ENCODE assay signal across 19 cellular contexts in genomic region chr7:45656431-45656830, GRCh38.
DNase-seq lines count a peak whose midpoint lies in the region; ATAC-seq, FAIRE-seq and TF ChIP-seq lines count a peak whose summit lies in the region.
"Had no signal": no experiment of that assay in that cellular context is flagged by ENCODE, and none has a peak within 500 bp of the region (broad histone marks: within the 10 kb centered on the region; RNA-seq: fewer than 3 reads in every experiment).

No MANE protein-coding gene starts in this region.

- WGBS in lung, 2 donors: 92 to 94% methylated on average over 2 of the region's 2 CpGs

- no peaks in the 10 kb centered on the region for H3K9me3 ChIP-seq in lung (ENCODE audit: control insufficient read depth in 2 of 2, insufficient read depth in 1 of 2, low read length in 1 of 2)
- H3K9me3 ChIP-seq: HAP-1 had no signal

- no peaks in the 10 kb centered on the region for H3K27me3 Mint-ChIP-seq in activated CD4-positive, alpha-beta T cell treated with anti-CD3 and anti-CD28 coated beads, Interleukin-2, amount 10 ng/mL, durations not matched to agents 24 days and 14 days
- no peaks in the 10 kb centered on the region for H3K27me3 Mint-ChIP-seq in type B pancreatic cell
- H3K27me3 Mint-ChIP-seq in natural killer cell treated with Interleukin-12 subunit alpha and Interleukin-12 subunit beta and Interleukin-15 and Interleukin-18, amount 100 ng/mL, for 72 hours: no peaks in the 10 kb centered on the region
- H3K27me3 Mint-ChIP-seq: B cell; CD4-positive, alpha-beta T cell had no signal

- no peak overlapping the region for H3K27ac Mint-ChIP-seq in activated CD4-positive, alpha-beta T cell treated with anti-CD3 and anti-CD28 coated beads, Interleukin-2, amount 10 ng/mL, durations not matched to agents 24 days and 14 days
- H3K27ac Mint-ChIP-seq in type B pancreatic cell: no peak overlapping the region
- no peak overlapping the region for H3K27ac Mint-ChIP-seq in natural killer cell treated with Interleukin-12 subunit alpha and Interleukin-12 subunit beta and Interleukin-15 and Interleukin-18, amount 100 ng/mL, for 72 hours
- H3K27ac Mint-ChIP-seq: B cell; CD4-positive, alpha-beta T cell had no signal

- TF ChIP-seq CTCF in lung (IDR thresholded peaks at IDR 0.05; ENCODE audit: control extremely low read depth, extremely low read depth): no peak
- TF ChIP-seq CTCF in type B pancreatic cell (conservative IDR thresholded peaks at IDR 0.05): no peak

- no peak for TF ChIP-seq POLR2A in GM12891 (IDR thresholded peaks at IDR 0.05; ENCODE audit: low read depth, low read length)

- no peaks in the 10 kb centered on the region for H3K27me3 ChIP-seq in H7 (ENCODE audit: control insufficient read depth, insufficient read depth, low read length)
- H3K27me3 ChIP-seq in lung (ENCODE audit: control insufficient read depth, insufficient read depth): no peaks in the 10 kb centered on the region

- H3K4me3 ChIP-seq in H7 (ENCODE audit: insufficient read depth, low read depth, low read length) (no peak overlapping the region), lung (no peak overlapping the region)
- H3K4me3 ChIP-seq: HAP-1 had no signal

- intact Hi-C loops in activated CD4-positive, alpha-beta T cell treated with anti-CD3 and anti-CD28 coated beads, Interleukin-2, amount 10 ng/mL, durations not matched to agents 24 days and 14 days (cut with micrococcal nuclease): no loop called here

- H3K4me1 Mint-ChIP-seq in activated CD4-positive, alpha-beta T cell treated with anti-CD3 and anti-CD28 coated beads, Interleukin-2, amount 10 ng/mL, durations not matched to agents 24 days and 14 days: no peaks in the 10 kb centered on the region
- no peaks in the 10 kb centered on the region for H3K4me1 Mint-ChIP-seq in type B pancreatic cell (ENCODE audit: unreplicated experiment)
- no peaks in the 10 kb centered on the region for H3K4me1 Mint-ChIP-seq in natural killer cell treated with Interleukin-12 subunit alpha and Interleukin-12 subunit beta and Interleukin-15 and Interleukin-18, amount 100 ng/mL, for 72 hours (ENCODE audit: low read depth in 2 of 2)
- H3K4me1 Mint-ChIP-seq: B cell had no signal

- no peak for ATAC-seq in lung (ENCODE audit: insufficient read depth, low FRiP score)
- ATAC-seq in natural killer cell treated with Interleukin-12 subunit alpha and Interleukin-12 subunit beta and Interleukin-15 and Interleukin-18, amount 100 ng/mL, for 72 hours: no peak
- no peak for ATAC-seq in GM19324 (IDR thresholded peaks at IDR 0.05; ENCODE audit: low FRiP score, unreplicated experiment)
- ATAC-seq: HepG2 had no signal

- no peak overlapping the region for H3K4me3 Mint-ChIP-seq in activated CD4-positive, alpha-beta T cell treated with anti-CD3 and anti-CD28 coated beads, Interleukin-2, amount 10 ng/mL, durations not matched to agents 24 days and 14 days
- H3K4me3 Mint-ChIP-seq in type B pancreatic cell: no peak overlapping the region
- no peak overlapping the region for H3K4me3 Mint-ChIP-seq in natural killer cell treated with Interleukin-12 subunit alpha and Interleukin-12 subunit beta and Interleukin-15 and Interleukin-18, amount 100 ng/mL, for 72 hours
- H3K4me3 Mint-ChIP-seq: B cell; CD4-positive, alpha-beta T cell had no signal

- FAIRE-seq in GM12891 (lab: Jason Lieb, UNC): no peak
- FAIRE-seq: GM12892, HepG2, HTR-8/SVneo had no signal

- peak; percentile 48 for DNase-seq in activated CD4-positive, alpha-beta T cell treated with anti-CD3 and anti-CD28 coated beads, Interleukin-2, amount 10 ng/mL, durations not matched to agents 24 days and 14 days
- no peak for DNase-seq in activated CD4-positive, alpha-beta T cell treated with anti-CD3 and anti-CD28 coated beads, Interleukin-2, amount 50 U/mL, for 48 hours
- DNase-seq in H7 (peak; percentile 6), lung (ENCODE audit: low spot score) (peak; percentile 22), type B pancreatic cell (ENCODE audit: extremely low spot score, unreplicated experiment) (peak; percentile 37), GM12891 (ENCODE audit: insufficient read length, low spot score) (no peak)
- no peak for DNase-seq in natural killer cell treated with Interleukin-12 subunit alpha and Interleukin-12 subunit beta and Interleukin-15 and Interleukin-18, amount 100 ng/mL, for 72 hours (ENCODE audit: low spot score)
- DNase-seq: C1 segment of cervical spinal cord; Calu3; CD4-positive, alpha-beta T cell; DMS79; GOT3 had no signal

- H3K36me3 ChIP-seq in H7 (replicated peaks; ENCODE audit: control insufficient read depth, insufficient read depth, low read length) (no peaks in the 10 kb centered on the region), lung (ENCODE audit: control insufficient read depth in 2 of 2, insufficient read depth in 2 of 2, low read length in 2 of 2) (no peaks in the 10 kb centered on the region)
- H3K36me3 ChIP-seq: HAP-1 had no signal

- no peaks in the 10 kb centered on the region for H3K36me3 Mint-ChIP-seq in activated CD4-positive, alpha-beta T cell treated with anti-CD3 and anti-CD28 coated beads, Interleukin-2, amount 10 ng/mL, durations not matched to agents 24 days and 14 days (ENCODE audit: low read depth)
- peaks cover 4% of the 10 kb centered on the region for H3K36me3 Mint-ChIP-seq in type B pancreatic cell
- no peaks in the 10 kb centered on the region for H3K36me3 Mint-ChIP-seq in natural killer cell treated with Interleukin-12 subunit alpha and Interleukin-12 subunit beta and Interleukin-15 and Interleukin-18, amount 100 ng/mL, for 72 hours

- H3K4me1 ChIP-seq in lung (ENCODE audit: control insufficient read depth in 2 of 2, insufficient read depth in 2 of 2, low read length in 2 of 2): no peaks in the 10 kb centered on the region
- H3K4me1 ChIP-seq: HAP-1 had no signal

- no peaks in the 10 kb centered on the region for H3K9me3 Mint-ChIP-seq in activated CD4-positive, alpha-beta T cell treated with anti-CD3 and anti-CD28 coated beads, Interleukin-2, amount 10 ng/mL, durations not matched to agents 24 days and 14 days
- no peaks in the 10 kb centered on the region for H3K9me3 Mint-ChIP-seq in type B pancreatic cell
- no peaks in the 10 kb centered on the region for H3K9me3 Mint-ChIP-seq in natural killer cell treated with Interleukin-12 subunit alpha and Interleukin-12 subunit beta and Interleukin-15 and Interleukin-18, amount 100 ng/mL, for 72 hours
- H3K9me3 Mint-ChIP-seq: CD4-positive, alpha-beta T cell had no signal

- H3K27ac ChIP-seq in lung (ENCODE audit: low read depth in 1 of 2, low read length in 1 of 2): no peak overlapping the region
- H3K27ac ChIP-seq: 22Rv1 had no signal

TF ChIP-seq in GM12891, 5 proteins besides CTCF, POLR2A, EP300 and RAD21:
- no peak for TF ChIP-seq SPI1 (IDR thresholded peaks at IDR 0.05; ENCODE audit: low read depth, low read length)
- TF ChIP-seq POLR2AphosphoS5 (IDR thresholded peaks at IDR 0.05; ENCODE audit: low read depth, low read length): no peak
- TF ChIP-seq PAX5 (IDR thresholded peaks at IDR 0.05; ENCODE audit: insufficient read depth, low read length, severe bottlenecking): no peak
- TF ChIP-seq TAF1 (IDR thresholded peaks at IDR 0.05; ENCODE audit: low read depth, low read length): no peak
- no peak for TF ChIP-seq POU2F2 (IDR thresholded peaks at IDR 0.05; ENCODE audit: low read depth, low read length)

Comparison
In these comparisons a context has a peak if more than half of its experiments do, and no peak if none do; other contexts are left out.
1. DNase-seq: peak in activated CD4-positive, alpha-beta T cell treated with anti-CD3 and anti-CD28 coated beads, Interleukin-2, amount 10 ng/mL, durations not matched to agents 24 days and 14 days (single experiment), H7 (single experiment), lung (single experiment) and type B pancreatic cell (single experiment); none in activated CD4-positive, alpha-beta T cell treated with anti-CD3 and anti-CD28 coated beads, Interleukin-2, amount 50 U/mL, for 48 hours (0 of 2), GM12891 (single experiment) and natural killer cell treated with Interleukin-12 subunit alpha and Interleukin-12 subunit beta and Interleukin-15 and Interleukin-18, amount 100 ng/mL, for 72 hours (single experiment).